28 cellular contexts compared by ENCODE assay signal in the genomic region with DNA sequence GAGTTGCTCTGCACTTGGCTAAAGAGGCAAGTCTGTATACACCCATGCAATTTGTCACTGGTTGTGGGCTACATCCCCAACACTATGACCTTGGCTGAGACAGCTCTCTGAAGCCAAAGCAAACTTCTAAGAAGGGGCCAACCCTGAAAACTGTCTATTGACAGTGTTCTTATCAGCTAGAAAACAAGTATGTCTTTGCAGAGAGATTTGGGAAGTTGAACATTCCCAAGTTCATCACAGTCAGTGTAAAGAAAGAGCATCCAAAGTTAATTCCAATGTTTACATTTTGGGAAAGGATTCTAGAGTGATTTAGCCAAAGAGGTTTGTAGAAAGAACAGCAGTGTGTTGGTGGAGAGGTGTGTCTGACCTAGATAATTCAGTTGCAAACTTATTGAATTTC.
"Had no signal": no experiment of that assay in that cellular context is flagged by ENCODE, and none has a peak within 500 bp of the region (broad histone marks: within the 10 kb centered on the region; RNA-seq: fewer than 3 reads in every experiment).

No MANE protein-coding gene starts in this region.

- DNase-seq: dermis blood vessel endothelial cell; effector memory CD4-positive, alpha-beta T cell; erythroblast; esophagus squamous epithelium; foreskin melanocyte; glutamatergic neuron; heart right ventricle; hippocampal formation; left cardiac atrium; left ventricle myocardium inferior; lower lobe of right lung; naive thymus-derived CD8-positive, alpha-beta T cell; nephron progenitor cell; occipital lobe; ovary; posterior cingulate gyrus; psoas muscle; right cardiac atrium; spleen; stimulated activated CD4-positive, alpha-beta T cell treated with anti-CD3 and anti-CD28 coated beads, Interleukin-4, amount 100 ng/mL, for 4 hours; upper lobe of left lung had no signal

- FAIRE-seq: islet of Langerhans, urothelium cell line had no signal

- H3K27me3 ChIP-seq: esophagus squamous epithelium, heart right ventricle, ovary, spleen, tibial nerve, upper lobe of left lung had no signal

- H3K36me3 ChIP-seq: esophagus squamous epithelium, heart right ventricle, left ventricle myocardium inferior, lower lobe of right lung, ovary, spleen, thoracic aorta, tibial nerve, upper lobe of left lung had no signal

- H3K4me1 ChIP-seq: esophagus squamous epithelium, heart right ventricle, left ventricle myocardium inferior, lower lobe of right lung, psoas muscle, spleen, tibial nerve, upper lobe of left lung had no signal

- ATAC-seq: heart right ventricle; left cardiac atrium; lower lobe of right lung; naive thymus-derived CD8-positive, alpha-beta T cell; psoas muscle; right cardiac atrium; stimulated activated memory B cell treated with anti-CD40 and anti-IgM and Interleukin-4, amounts not matched to agents 10 μg/mL and 1 μg/mL and 100 μg/mL, for 72 hours had no signal

- H3K9me3 ChIP-seq: esophagus squamous epithelium, left ventricle myocardium inferior, lower lobe of right lung, ovary, psoas muscle, thoracic aorta, tibial nerve, upper lobe of left lung had no signal

- H3K4me3 ChIP-seq: coronary artery, esophagus squamous epithelium, heart right ventricle, left ventricle myocardium inferior, lower lobe of right lung, ovary, psoas muscle, skin epidermis, spleen, thoracic aorta, tibial nerve, upper lobe of left lung had no signal

- H3K27ac ChIP-seq: coronary artery, esophagus squamous epithelium, heart right ventricle, left ventricle myocardium inferior, lower lobe of right lung, ovary, psoas muscle, skin epidermis, spleen, thoracic aorta, tibial nerve, upper lobe of left lung had no signal
